24 cellular contexts compared by ENCODE assay signal in genomic region chr4:88681209-88681608, GRCh38.
"Had no signal": no experiment of that assay in that cellular context is flagged by ENCODE, and none has a peak within 500 bp of the region (broad histone marks: within the 10 kb centered on the region; RNA-seq: fewer than 3 reads in every experiment).

No MANE protein-coding gene starts in this region.

- DNase-seq: occipital lobe; ovary; posterior cingulate gyrus; psoas muscle; right cardiac atrium; right lobe of liver; sigmoid colon; small intestine; stimulated activated CD4-positive, alpha-beta T cell treated with anti-CD3 and anti-CD28 coated beads, Interleukin-15, amount 100 ng/mL, for 24 hours; stimulated activated CD4-positive, alpha-beta T cell treated with anti-CD3 and anti-CD28 coated beads, Interleukin-2, amount 100 ng/mL, for 24 hours; stimulated activated CD4-positive, alpha-beta T cell treated with anti-CD3 and anti-CD28 coated beads, Interleukin-2, amount 100 ng/mL, for 48 hours; stimulated activated CD4-positive, alpha-beta T cell treated with anti-CD3 and anti-CD28 coated beads, Interleukin-4, amount 100 ng/mL, for 24 hours; stimulated activated naive B cell treated with anti-CD40 and anti-IgM and Interleukin-4, amounts not matched to agents 10 μg/mL and 1 μg/mL and 100 μg/mL, for 72 hours; stimulated activated naive CD4-positive, alpha-beta T cell treated with Interleukin-2 at 50 U/mL for 16 hours; stomach; thyroid gland; trophoblast cell; upper lobe of left lung had no signal

- H3K79me2 ChIP-seq: parathyroid adenoma had no signal

- H3K4me3 ChIP-seq: neural progenitor cell, ovary, psoas muscle, right lobe of liver, sigmoid colon, stomach, thoracic aorta, thyroid gland, tibial nerve, upper lobe of left lung, vagina had no signal

- H3K4me1 ChIP-seq: neural progenitor cell, parathyroid adenoma, psoas muscle, right lobe of liver, sigmoid colon, stomach, thyroid gland, tibial nerve, upper lobe of left lung, vagina had no signal

- H2AFZ ChIP-seq: neural progenitor cell, parathyroid adenoma had no signal

- H3K27me3 ChIP-seq: neural progenitor cell, ovary, right lobe of liver, sigmoid colon, stomach, thyroid gland, tibial nerve, upper lobe of left lung, vagina had no signal

- H3K27ac ChIP-seq: neural progenitor cell, ovary, parathyroid adenoma, psoas muscle, right lobe of liver, sigmoid colon, stomach, thoracic aorta, thyroid gland, tibial nerve, upper lobe of left lung, vagina had no signal

- H3K36me3 ChIP-seq: neural progenitor cell, ovary had no signal

- ATAC-seq: psoas muscle; right cardiac atrium; right lobe of liver; stimulated activated effector memory CD8-positive, alpha-beta T cell treated with anti-CD3 and anti-CD28 coated beads, Interleukin-12 subunit alpha, Interleukin-12 subunit beta, amount 100 ng/mL, for 72 hours; stimulated activated naive B cell treated with anti-CD40 and anti-IgM and Interleukin-4, amounts not matched to agents 10 μg/mL and 1 μg/mL and 100 μg/mL, for 72 hours had no signal

- H3K4me2 ChIP-seq: neural progenitor cell had no signal

- H3K9ac ChIP-seq: neural progenitor cell, parathyroid adenoma had no signal

- H3K9me3 ChIP-seq: psoas muscle, right lobe of liver, sigmoid colon, stomach, thoracic aorta, thyroid gland, tibial nerve, upper lobe of left lung, vagina had no signal
